In genomic region chr1:205210876-205211838, GRCh38 we compare ENCODE assay signal across 8 cellular contexts. TPM values are rescaled to one million over a fixed set of nuclear protein-coding genes. Genes with fewer than 3 reads are reported as not detected.
DNase-seq lines count a peak whose midpoint lies in the region; ATAC-seq and TF ChIP-seq lines count a peak whose summit lies in the region.

Gene DSTYK (minus strand): TSS chr1:205211702. CDS start chr1:205211535, 167 bp downstream.

- no peaks in the 10 kb centered on the region for H3K27me3 ChIP-seq in duodenal mucosa (ENCODE audit: control insufficient read depth in 1 of 2, insufficient read depth in 2 of 2, low read length in 2 of 2)

- POLR2A ChIA-PET in activated CD8-positive, alpha-beta T cell treated with anti-CD3 and anti-CD28 coated beads for 36 hours (lab: Charles Lee): interaction anchor here (0.9 to 2.7 kb wide), 7 partner anchors 9 to 25 kb away, joined by 4 to 13 read pairs (median 7); no protein-coding TSS in a partner anchor

- H3K4me1 Mint-ChIP-seq in activated CD8-positive, alpha-beta T cell treated with anti-CD3 and anti-CD28 coated beads for 36 hours (ENCODE audit: low read depth): peaks cover 42% of the 10 kb centered on the region

- H3K9me3 ChIP-seq in duodenal mucosa (ENCODE audit: control insufficient read depth in 1 of 2, low read length in 2 of 2): no peaks in the 10 kb centered on the region

- peak; percentile 77 for ATAC-seq in GM19397 (IDR thresholded peaks at IDR 0.05; ENCODE audit: unreplicated experiment)
- ATAC-seq in activated CD8-positive, alpha-beta T cell treated with anti-CD3 and anti-CD28 coated beads for 36 hours: peak; percentile 91

- intact Hi-C loops in activated CD8-positive, alpha-beta T cell treated with anti-CD3 and anti-CD28 coated beads for 36 hours (cut with micrococcal nuclease): loop anchor here (2.0 kb wide), 1 partner anchor 18 kb away; no protein-coding TSS in a partner anchor
- intact Hi-C loops in lower leg skin (cut with DNase I; ENCODE audit: low total_unique reads): no loop called here

- H3K4me3 Mint-ChIP-seq in activated CD8-positive, alpha-beta T cell treated with anti-CD3 and anti-CD28 coated beads for 36 hours: peak within 1 kb of the TSS; percentile 90

- H3K4me3 ChIP-seq in duodenal mucosa (ENCODE audit: low read depth in 1 of 2, low read length in 2 of 2) (peak within 1 kb of the TSS; percentile 92 to 95), lower leg skin (ENCODE audit: low read depth, poor library complexity, severe bottlenecking) (peak within 1 kb of the TSS; percentile 99)

- H3K27ac ChIP-seq in duodenal mucosa (ENCODE audit: low read depth, low read length): peak within 1 kb of the TSS; percentile 82

- TF ChIP-seq POLR2A in lower leg skin (IDR thresholded peaks at IDR 0.05): no peak

- H3K4me1 ChIP-seq in duodenal mucosa (ENCODE audit: control insufficient read depth in 1 of 2, insufficient read depth in 2 of 2, low read length in 2 of 2): peaks cover 10 to 16% of the 10 kb centered on the region in 2 donors

- DNase-seq in CD1c-positive myeloid dendritic cell (ENCODE audit: extremely low spot score): peak; percentile 96
- peak; percentile 97 for DNase-seq in HK-2 (ENCODE audit: unreplicated experiment)
- DNase-seq in NCI-H82 treated with DMSO at 0.1 percent for 48 hours (lab: John Stamatoyannopoulos, UW; ENCODE audit: unreplicated experiment): peak; percentile 96
- DNase-seq in activated CD8-positive, alpha-beta T cell treated with anti-CD3 and anti-CD28 coated beads for 36 hours: peak; percentile 95
- DNase-seq in lower leg skin (ENCODE audit: low spot score in 2 of 2): peak; percentile 94 to 98
- DNase-seq in stimulated activated CD4-positive, alpha-beta T cell treated with anti-CD3 and anti-CD28 coated beads, Interleukin-4, amount 100 ng/mL, for 4 hours: peak; percentile 84 to 91

- no peaks in the 10 kb centered on the region for H3K27me3 Mint-ChIP-seq in activated CD8-positive, alpha-beta T cell treated with anti-CD3 and anti-CD28 coated beads for 36 hours

- no peaks in the 10 kb centered on the region for H3K9me3 Mint-ChIP-seq in activated CD8-positive, alpha-beta T cell treated with anti-CD3 and anti-CD28 coated beads for 36 hours

- peak within 1 kb of the TSS; percentile 86 for H3K27ac Mint-ChIP-seq in activated CD8-positive, alpha-beta T cell treated with anti-CD3 and anti-CD28 coated beads for 36 hours

- WGBS in lower leg skin, 2 donors: 1% methylated on average over 76 to 89 of the region's 93 CpGs

- H3K36me3 Mint-ChIP-seq in activated CD8-positive, alpha-beta T cell treated with anti-CD3 and anti-CD28 coated beads for 36 hours (ENCODE audit: low read depth): peaks cover 9% of the 10 kb centered on the region

- peak within 1 kb of the TSS; percentile 85 to 92 for H3K9ac ChIP-seq in duodenal mucosa (ENCODE audit: low read depth in 1 of 2, low read length in 2 of 2)

- H3K36me3 ChIP-seq in duodenal mucosa (ENCODE audit: control insufficient read depth in 1 of 2, insufficient read depth in 2 of 2, low read length in 2 of 2): no peaks in the 10 kb centered on the region

- CTCF ChIA-PET in activated CD8-positive, alpha-beta T cell treated with anti-CD3 and anti-CD28 coated beads for 36 hours (lab: Charles Lee): interaction anchor here (0.6 to 2.4 kb wide), 4 partner anchors 11 to 70 kb away, joined by 3 to 10 read pairs (median 5); partner anchors contain the start of gene TMCC2

- no peak for TF ChIP-seq CTCF in activated CD8-positive, alpha-beta T cell treated with anti-CD3 and anti-CD28 coated beads for 36 hours (IDR thresholded peaks at IDR 0.05)
- TF ChIP-seq CTCF in lower leg skin (IDR thresholded peaks at IDR 0.05): no peak

RNA-seq across cellular contexts. Expression of gene DSTYK, which starts in this region (rescaled TPM):
- total RNA-seq in activated CD8-positive, alpha-beta T cell treated with anti-CD3 and anti-CD28 coated beads for 36 hours: 10 to 100 TPM; 10.0 to 10.7 TPM
- total RNA-seq in lower leg skin: 10 to 100 TPM; 15.3 to 21.3 (median 17.7) TPM

Comparison
In these comparisons a context has a peak if more than half of its experiments do, and no peak if none do; other contexts are left out.
1. Peak in every context shown above with its lines: DNase-seq, ATAC-seq, H3K4me3 ChIP-seq and H3K27ac ChIP-seq.